ENCODE assay signal across 23 cellular contexts in the genomic region with DNA sequence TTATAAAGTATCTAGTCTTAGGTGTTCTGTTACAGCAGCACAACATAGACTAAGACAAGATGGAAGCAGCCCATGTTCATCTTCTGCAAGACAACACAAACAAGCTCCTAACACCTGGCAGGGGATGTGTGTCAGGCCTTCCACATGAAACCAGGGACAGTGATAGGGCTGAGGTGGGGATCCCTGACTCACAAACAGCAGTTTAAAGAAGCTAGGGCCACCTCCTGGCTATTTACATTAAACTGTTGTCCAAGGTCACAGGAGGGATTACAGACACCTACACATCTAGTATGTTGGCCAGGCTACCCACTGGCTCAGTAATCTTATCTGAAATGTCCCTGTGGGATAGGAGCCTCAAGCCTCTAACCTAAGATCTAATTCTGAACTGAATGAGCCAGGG.
"Had no signal": no experiment of that assay in that cellular context is flagged by ENCODE, and none has a peak within 500 bp of the region (broad histone marks: within the 10 kb centered on the region; RNA-seq: fewer than 3 reads in every experiment).

No MANE protein-coding gene starts in this region.

- H3K4me1 ChIP-seq: ascending aorta had no signal

- H3K27ac ChIP-seq: ascending aorta, brain microvascular endothelial cell, cardiac muscle cell, SK-N-MC, WERI-Rb-1 had no signal

- H3K36me3 ChIP-seq: ascending aorta, brain microvascular endothelial cell, cardiac muscle cell, WERI-Rb-1 had no signal

- H3K27ac Mint-ChIP-seq: activated CD4-positive, alpha-beta memory T cell treated with anti-CD3 and anti-CD28 coated beads for 36 hours; activated naive CD8-positive, alpha-beta T cell treated with anti-CD3 and anti-CD28 coated beads, Interleukin-2, amount 50 U/mL, for 24 hours; T-cell had no signal

- H3K4me3 ChIP-seq: ascending aorta, cardiac muscle cell, SK-N-MC had no signal

- ATAC-seq: Right ventricle myocardium inferior, T-cell had no signal

- DNase-seq: activated CD4-positive, alpha-beta T cell treated with anti-CD3 and anti-CD28 coated beads for 4 hours; activated CD8-positive, alpha-beta memory T cell treated with anti-CD3 and anti-CD28 coated beads, Interleukin-2, amount 50 U/mL, for 4 hours; activated effector memory CD4-positive, alpha-beta T cell treated with anti-CD3 and anti-CD28 coated beads, Interleukin-2, amount 50 U/mL, for 16 hours; activated naive CD4-positive, alpha-beta T cell treated with Interleukin-2 at 50 U/mL for 16 hours; Kasumi-1; KBM-7; NCI-H1048; NCI-H146; NCI-H1930; NCI-H2107; NCI-H2171 treated with DMSO at 0.1 percent for 48 hours; NCI-H526; NCI-H82; RPMI8226; T-cell; WERI-Rb-1 had no signal

- H3K36me3 Mint-ChIP-seq: activated CD4-positive, alpha-beta memory T cell treated with anti-CD3 and anti-CD28 coated beads for 36 hours; T-cell had no signal

- H3K27me3 ChIP-seq: ascending aorta, brain microvascular endothelial cell, cardiac muscle cell had no signal

- H3K4me1 Mint-ChIP-seq: T-cell had no signal

- H3K4me3 Mint-ChIP-seq: activated CD4-positive, alpha-beta memory T cell treated with anti-CD3 and anti-CD28 coated beads for 36 hours; activated naive CD8-positive, alpha-beta T cell treated with anti-CD3 and anti-CD28 coated beads, Interleukin-2, amount 50 U/mL, for 24 hours; T-cell had no signal
